Comparison of ENCODE assay signal across 1 cellular context in genomic region chr22:20234760-20235452, GRCh38.
TF ChIP-seq lines count a peak whose summit lies in the region.

No MANE protein-coding gene starts in this region.

TF ChIP-seq in K562, 482 proteins besides CTCF, POLR2A, EP300 and RAD21 (continued from another document):
- 0 out of 2 replicates have a peak, but pooled peaks have one; percentile 12 for TF ChIP-seq PBX2 (CRISPR knock-in tag; IDR thresholded peaks at IDR 0.05; ENCODE audit: low read depth)
- TF ChIP-seq PBX2 (tag; conservative IDR thresholded peaks at IDR 0.05; ENCODE audit: low read depth): no peak
- TF ChIP-seq ZNF586 (CRISPR knock-in tag; conservative IDR thresholded peaks at IDR 0.05): no peak
- 0 out of 4 replicates have a peak, but pooled peaks of 1 of the 2 experiments have one; percentile 1 for TF ChIP-seq SIX5 (IDR thresholded peaks at IDR 0.05; ENCODE audit: borderline replicate concordance in 1 of 2, insufficient read depth in 1 of 2, low read depth in 1 of 2, low read length in 2 of 2)
- TF ChIP-seq RBBP5 (IDR thresholded peaks at IDR 0.05; ENCODE audit: borderline replicate concordance, insufficient read depth, low read length, poor library complexity, severe bottlenecking): peak; percentile 15
- peak; percentile 80 for TF ChIP-seq ZNF12 (CRISPR knock-in tag; IDR thresholded peaks at IDR 0.05)
- peak in 1 of 2 experiments; percentile 45; a peak in 1 of 3 replicates for TF ChIP-seq CBX3 (IDR thresholded peaks at IDR 0.05; ENCODE audit: borderline replicate concordance in 1 of 2, low read length in 2 of 2)
- TF ChIP-seq NR1H2 (CRISPR knock-in tag; IDR thresholded peaks at IDR 0.05): peak; percentile 78; the same call in 1 of the 2 replicates
- 0 out of 4 replicates have a peak, but pooled peaks of 1 of the 2 experiments have one; percentile 14 for TF ChIP-seq RCOR1 (IDR thresholded peaks at IDR 0.05; ENCODE audit: borderline replicate concordance in 1 of 2, low read depth in 2 of 2, low read length in 2 of 2)
- peak; percentile 6 for TF ChIP-seq SAP30 (IDR thresholded peaks at IDR 0.05; ENCODE audit: borderline replicate concordance, insufficient read depth, low read depth, low read length, poor library complexity, severe bottlenecking)
- 0 out of 2 replicates have a peak, but pooled peaks have one; percentile 82 for TF ChIP-seq ZNF830 (CRISPR knock-in tag; IDR thresholded peaks at IDR 0.05)
- no peak for TF ChIP-seq MYNN (IDR thresholded peaks at IDR 0.05)
- TF ChIP-seq MYNN (CRISPR knock-in tag; IDR thresholded peaks at IDR 0.05): peak; percentile 52; the same call in 1 of the 2 replicates
- no peak for TF ChIP-seq MTA2 (IDR thresholded peaks at IDR 0.05; ENCODE audit: low read depth)
- 0 out of 2 replicates have a peak, but pooled peaks have one; percentile 7 for TF ChIP-seq MYC (IDR thresholded peaks at IDR 0.05; ENCODE audit: low read depth, low read length)
- TF ChIP-seq MYC (CRISPR knock-in tag; IDR thresholded peaks at IDR 0.05; ENCODE audit: borderline replicate concordance, low read depth): no peak
- no peak for TF ChIP-seq ZHX1 (conservative IDR thresholded peaks at IDR 0.05; ENCODE audit: low read length)
- no peak for TF ChIP-seq RFX5 (IDR thresholded peaks at IDR 0.05; ENCODE audit: low read depth, low read length)
TF ChIP-seq in K562: peak in this region for 14.
